Comparison of ENCODE assay signal across 1 cellular context in genomic region chr7:46814516-46815250, GRCh38.
TF ChIP-seq lines count a peak whose summit lies in the region.

No MANE protein-coding gene starts in this region.

TF ChIP-seq in SK-N-SH, 30 proteins besides CTCF, POLR2A, EP300 and RAD21 (continued from another document):
- TF ChIP-seq, protein P1, sequence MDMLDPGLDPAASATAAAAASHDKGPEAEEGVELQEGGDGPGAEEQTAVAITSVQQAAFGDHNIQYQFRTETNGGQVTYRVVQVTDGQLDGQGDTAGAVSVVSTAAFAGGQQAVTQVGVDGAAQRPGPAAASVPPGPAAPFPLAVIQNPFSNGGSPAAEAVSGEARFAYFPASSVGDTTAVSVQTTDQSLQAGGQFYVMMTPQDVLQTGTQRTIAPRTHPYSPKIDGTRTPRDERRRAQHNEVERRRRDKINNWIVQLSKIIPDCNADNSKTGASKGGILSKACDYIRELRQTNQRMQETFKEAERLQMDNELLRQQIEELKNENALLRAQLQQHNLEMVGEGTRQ (IDR thresholded peaks at IDR 0.05; ENCODE audit: borderline replicate concordance, low read depth, low read length): no peak
- TF ChIP-seq, protein P2, sequence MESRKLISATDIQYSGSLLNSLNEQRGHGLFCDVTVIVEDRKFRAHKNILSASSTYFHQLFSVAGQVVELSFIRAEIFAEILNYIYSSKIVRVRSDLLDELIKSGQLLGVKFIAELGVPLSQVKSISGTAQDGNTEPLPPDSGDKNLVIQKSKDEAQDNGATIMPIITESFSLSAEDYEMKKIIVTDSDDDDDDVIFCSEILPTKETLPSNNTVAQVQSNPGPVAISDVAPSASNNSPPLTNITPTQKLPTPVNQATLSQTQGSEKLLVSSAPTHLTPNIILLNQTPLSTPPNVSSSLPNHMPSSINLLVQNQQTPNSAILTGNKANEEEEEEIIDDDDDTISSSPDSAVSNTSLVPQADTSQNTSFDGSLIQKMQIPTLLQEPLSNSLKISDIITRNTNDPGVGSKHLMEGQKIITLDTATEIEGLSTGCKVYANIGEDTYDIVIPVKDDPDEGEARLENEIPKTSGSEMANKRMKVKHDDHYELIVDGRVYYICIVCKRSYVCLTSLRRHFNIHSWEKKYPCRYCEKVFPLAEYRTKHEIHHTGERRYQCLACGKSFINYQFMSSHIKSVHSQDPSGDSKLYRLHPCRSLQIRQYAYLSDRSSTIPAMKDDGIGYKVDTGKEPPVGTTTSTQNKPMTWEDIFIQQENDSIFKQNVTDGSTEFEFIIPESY (IDR thresholded peaks at IDR 0.05; ENCODE audit: borderline replicate concordance, low read depth): no peak
TF ChIP-seq in SK-N-SH: peak in this region for 0.
